ENCODE assay signal across 2 cellular contexts in the genomic region with DNA sequence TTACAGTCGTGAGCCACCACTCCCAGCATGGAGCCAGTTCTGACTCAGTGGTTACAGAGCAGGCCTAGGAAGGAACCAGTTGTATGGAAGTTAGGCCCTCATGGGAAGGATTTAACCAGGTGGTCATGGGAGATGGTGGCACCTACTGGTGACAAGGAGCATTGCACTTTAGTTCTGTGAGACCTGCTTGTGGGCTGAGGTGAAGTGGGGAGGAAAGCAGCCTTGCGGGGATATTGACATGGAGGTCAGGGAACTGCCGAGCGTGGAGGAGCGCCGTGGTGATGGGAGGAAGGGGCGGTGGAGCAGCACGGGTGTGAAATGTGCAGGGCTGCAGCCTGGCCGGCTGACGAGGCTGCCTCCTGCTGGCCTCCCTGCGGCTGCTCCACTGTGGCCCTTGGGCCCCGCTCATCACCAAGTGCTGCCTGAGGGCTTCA.
A peak's percentile ranks its signal among the peaks of the same experiment; 100 is the strongest.
TF ChIP-seq lines count a peak whose summit lies in the region.

No MANE protein-coding gene starts in this region.

TF ChIP-seq in SK-N-SH treated with all-trans-retinoic acid at 6 μM for 48 hours, 23 proteins besides CTCF, POLR2A, EP300 and RAD21 (continued from another document):
- TF ChIP-seq, protein P1, sequence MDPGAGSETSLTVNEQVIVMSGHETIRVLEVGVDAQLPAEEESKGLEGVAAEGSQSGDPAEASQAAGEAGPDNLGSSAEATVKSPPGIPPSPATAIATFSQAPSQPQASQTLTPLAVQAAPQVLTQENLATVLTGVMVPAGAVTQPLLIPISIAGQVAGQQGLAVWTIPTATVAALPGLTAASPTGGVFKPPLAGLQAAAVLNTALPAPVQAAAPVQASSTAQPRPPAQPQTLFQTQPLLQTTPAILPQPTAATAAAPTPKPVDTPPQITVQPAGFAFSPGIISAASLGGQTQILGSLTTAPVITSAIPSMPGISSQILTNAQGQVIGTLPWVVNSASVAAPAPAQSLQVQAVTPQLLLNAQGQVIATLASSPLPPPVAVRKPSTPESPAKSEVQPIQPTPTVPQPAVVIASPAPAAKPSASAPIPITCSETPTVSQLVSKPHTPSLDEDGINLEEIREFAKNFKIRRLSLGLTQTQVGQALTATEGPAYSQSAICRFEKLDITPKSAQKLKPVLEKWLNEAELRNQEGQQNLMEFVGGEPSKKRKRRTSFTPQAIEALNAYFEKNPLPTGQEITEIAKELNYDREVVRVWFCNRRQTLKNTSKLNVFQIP (CRISPR knock-in tag; IDR thresholded peaks at IDR 0.05; ENCODE audit: borderline replicate concordance, low read depth) = no peak
- TF ChIP-seq ARNTL (CRISPR knock-in tag; IDR thresholded peaks at IDR 0.05; ENCODE audit: borderline replicate concordance, low read depth) = no peak
- no peak for TF ChIP-seq SNAI2 (CRISPR knock-in tag; IDR thresholded peaks at IDR 0.05)
- TF ChIP-seq, protein P2, sequence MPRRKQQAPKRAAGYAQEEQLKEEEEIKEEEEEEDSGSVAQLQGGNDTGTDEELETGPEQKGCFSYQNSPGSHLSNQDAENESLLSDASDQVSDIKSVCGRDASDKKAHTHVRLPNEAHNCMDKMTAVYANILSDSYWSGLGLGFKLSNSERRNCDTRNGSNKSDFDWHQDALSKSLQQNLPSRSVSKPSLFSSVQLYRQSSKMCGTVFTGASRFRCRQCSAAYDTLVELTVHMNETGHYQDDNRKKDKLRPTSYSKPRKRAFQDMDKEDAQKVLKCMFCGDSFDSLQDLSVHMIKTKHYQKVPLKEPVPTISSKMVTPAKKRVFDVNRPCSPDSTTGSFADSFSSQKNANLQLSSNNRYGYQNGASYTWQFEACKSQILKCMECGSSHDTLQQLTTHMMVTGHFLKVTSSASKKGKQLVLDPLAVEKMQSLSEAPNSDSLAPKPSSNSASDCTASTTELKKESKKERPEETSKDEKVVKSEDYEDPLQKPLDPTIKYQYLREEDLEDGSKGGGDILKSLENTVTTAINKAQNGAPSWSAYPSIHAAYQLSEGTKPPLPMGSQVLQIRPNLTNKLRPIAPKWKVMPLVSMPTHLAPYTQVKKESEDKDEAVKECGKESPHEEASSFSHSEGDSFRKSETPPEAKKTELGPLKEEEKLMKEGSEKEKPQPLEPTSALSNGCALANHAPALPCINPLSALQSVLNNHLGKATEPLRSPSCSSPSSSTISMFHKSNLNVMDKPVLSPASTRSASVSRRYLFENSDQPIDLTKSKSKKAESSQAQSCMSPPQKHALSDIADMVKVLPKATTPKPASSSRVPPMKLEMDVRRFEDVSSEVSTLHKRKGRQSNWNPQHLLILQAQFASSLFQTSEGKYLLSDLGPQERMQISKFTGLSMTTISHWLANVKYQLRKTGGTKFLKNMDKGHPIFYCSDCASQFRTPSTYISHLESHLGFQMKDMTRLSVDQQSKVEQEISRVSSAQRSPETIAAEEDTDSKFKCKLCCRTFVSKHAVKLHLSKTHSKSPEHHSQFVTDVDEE (CRISPR knock-in tag; IDR thresholded peaks at IDR 0.05) = no peak
- no peak for TF ChIP-seq ZNF70 (CRISPR knock-in tag; IDR thresholded peaks at IDR 0.05)
- TF ChIP-seq, protein P3, sequence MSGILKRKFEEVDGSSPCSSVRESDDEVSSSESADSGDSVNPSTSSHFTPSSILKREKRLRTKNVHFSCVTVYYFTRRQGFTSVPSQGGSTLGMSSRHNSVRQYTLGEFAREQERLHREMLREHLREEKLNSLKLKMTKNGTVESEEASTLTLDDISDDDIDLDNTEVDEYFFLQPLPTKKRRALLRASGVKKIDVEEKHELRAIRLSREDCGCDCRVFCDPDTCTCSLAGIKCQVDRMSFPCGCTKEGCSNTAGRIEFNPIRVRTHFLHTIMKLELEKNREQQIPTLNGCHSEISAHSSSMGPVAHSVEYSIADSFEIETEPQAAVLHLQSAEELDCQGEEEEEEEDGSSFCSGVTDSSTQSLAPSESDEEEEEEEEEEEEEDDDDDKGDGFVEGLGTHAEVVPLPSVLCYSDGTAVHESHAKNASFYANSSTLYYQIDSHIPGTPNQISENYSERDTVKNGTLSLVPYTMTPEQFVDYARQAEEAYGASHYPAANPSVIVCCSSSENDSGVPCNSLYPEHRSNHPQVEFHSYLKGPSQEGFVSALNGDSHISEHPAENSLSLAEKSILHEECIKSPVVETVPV (CRISPR knock-in tag; IDR thresholded peaks at IDR 0.05) = no peak
- TF ChIP-seq, protein P4, sequence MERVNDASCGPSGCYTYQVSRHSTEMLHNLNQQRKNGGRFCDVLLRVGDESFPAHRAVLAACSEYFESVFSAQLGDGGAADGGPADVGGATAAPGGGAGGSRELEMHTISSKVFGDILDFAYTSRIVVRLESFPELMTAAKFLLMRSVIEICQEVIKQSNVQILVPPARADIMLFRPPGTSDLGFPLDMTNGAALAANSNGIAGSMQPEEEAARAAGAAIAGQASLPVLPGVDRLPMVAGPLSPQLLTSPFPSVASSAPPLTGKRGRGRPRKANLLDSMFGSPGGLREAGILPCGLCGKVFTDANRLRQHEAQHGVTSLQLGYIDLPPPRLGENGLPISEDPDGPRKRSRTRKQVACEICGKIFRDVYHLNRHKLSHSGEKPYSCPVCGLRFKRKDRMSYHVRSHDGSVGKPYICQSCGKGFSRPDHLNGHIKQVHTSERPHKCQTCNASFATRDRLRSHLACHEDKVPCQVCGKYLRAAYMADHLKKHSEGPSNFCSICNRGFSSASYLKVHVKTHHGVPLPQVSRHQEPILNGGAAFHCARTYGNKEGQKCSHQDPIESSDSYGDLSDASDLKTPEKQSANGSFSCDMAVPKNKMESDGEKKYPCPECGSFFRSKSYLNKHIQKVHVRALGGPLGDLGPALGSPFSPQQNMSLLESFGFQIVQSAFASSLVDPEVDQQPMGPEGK (CRISPR knock-in tag; IDR thresholded peaks at IDR 0.05; ENCODE audit: borderline replicate concordance) = no peak
- no peak for TF ChIP-seq PPARA (CRISPR knock-in tag; IDR thresholded peaks at IDR 0.05; ENCODE audit: borderline replicate concordance)
- no peak for TF ChIP-seq BACH2 (CRISPR knock-in tag; IDR thresholded peaks at IDR 0.05; ENCODE audit: borderline replicate concordance)
- no peak for TF ChIP-seq CSDC2 (CRISPR knock-in tag; IDR thresholded peaks at IDR 0.05)

TF ChIP-seq in GM12878, 131 proteins besides CTCF, POLR2A, EP300 and RAD21 (continued from another document and continues in another):
- TF ChIP-seq, protein P5, sequence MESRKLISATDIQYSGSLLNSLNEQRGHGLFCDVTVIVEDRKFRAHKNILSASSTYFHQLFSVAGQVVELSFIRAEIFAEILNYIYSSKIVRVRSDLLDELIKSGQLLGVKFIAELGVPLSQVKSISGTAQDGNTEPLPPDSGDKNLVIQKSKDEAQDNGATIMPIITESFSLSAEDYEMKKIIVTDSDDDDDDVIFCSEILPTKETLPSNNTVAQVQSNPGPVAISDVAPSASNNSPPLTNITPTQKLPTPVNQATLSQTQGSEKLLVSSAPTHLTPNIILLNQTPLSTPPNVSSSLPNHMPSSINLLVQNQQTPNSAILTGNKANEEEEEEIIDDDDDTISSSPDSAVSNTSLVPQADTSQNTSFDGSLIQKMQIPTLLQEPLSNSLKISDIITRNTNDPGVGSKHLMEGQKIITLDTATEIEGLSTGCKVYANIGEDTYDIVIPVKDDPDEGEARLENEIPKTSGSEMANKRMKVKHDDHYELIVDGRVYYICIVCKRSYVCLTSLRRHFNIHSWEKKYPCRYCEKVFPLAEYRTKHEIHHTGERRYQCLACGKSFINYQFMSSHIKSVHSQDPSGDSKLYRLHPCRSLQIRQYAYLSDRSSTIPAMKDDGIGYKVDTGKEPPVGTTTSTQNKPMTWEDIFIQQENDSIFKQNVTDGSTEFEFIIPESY (IDR thresholded peaks at IDR 0.05) = no peak
- TF ChIP-seq, protein P6, sequence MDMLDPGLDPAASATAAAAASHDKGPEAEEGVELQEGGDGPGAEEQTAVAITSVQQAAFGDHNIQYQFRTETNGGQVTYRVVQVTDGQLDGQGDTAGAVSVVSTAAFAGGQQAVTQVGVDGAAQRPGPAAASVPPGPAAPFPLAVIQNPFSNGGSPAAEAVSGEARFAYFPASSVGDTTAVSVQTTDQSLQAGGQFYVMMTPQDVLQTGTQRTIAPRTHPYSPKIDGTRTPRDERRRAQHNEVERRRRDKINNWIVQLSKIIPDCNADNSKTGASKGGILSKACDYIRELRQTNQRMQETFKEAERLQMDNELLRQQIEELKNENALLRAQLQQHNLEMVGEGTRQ (IDR thresholded peaks at IDR 0.05; ENCODE audit: borderline replicate concordance, low read depth, low read length) = no peak
- TF ChIP-seq SMAD5 (IDR thresholded peaks at IDR 0.05; ENCODE audit: low read depth) (no peak), GATAD2B (conservative IDR thresholded peaks at IDR 0.05; ENCODE audit: low read depth) (0 out of 2 replicates have a peak, but pooled peaks have one; percentile 21), DPF2 (IDR thresholded peaks at IDR 0.05) (no peak), KLF5 (IDR thresholded peaks at IDR 0.05; ENCODE audit: partially characterized antibody) (no peak), POU2F2 (IDR thresholded peaks at IDR 0.05; ENCODE audit: borderline replicate concordance, low read depth, low read length) (0 out of 3 replicates have a peak, but pooled peaks have one; percentile 38), NR2C1 (IDR thresholded peaks at IDR 0.05) (no peak), SMC3 (IDR thresholded peaks at IDR 0.05; ENCODE audit: borderline replicate concordance, low read length) (peak; percentile 59; the same call in 1 of the 2 replicates), SIN3A (IDR thresholded peaks at IDR 0.05; ENCODE audit: low read depth, low read length) (no peak), WRNIP1 (IDR thresholded peaks at IDR 0.05; ENCODE audit: borderline replicate concordance, low read depth, low read length) (no peak), EGR1 (IDR thresholded peaks at IDR 0.05; ENCODE audit: borderline replicate concordance in 1 of 2, low read depth in 2 of 2, low read length in 2 of 2) (no peak), GABPA (IDR thresholded peaks at IDR 0.05; ENCODE audit: low read depth) (no peak), FOS (IDR thresholded peaks at IDR 0.05; ENCODE audit: borderline replicate concordance, extremely low read depth, insufficient read length) (no peak)
- TF ChIP-seq, protein P7, sequence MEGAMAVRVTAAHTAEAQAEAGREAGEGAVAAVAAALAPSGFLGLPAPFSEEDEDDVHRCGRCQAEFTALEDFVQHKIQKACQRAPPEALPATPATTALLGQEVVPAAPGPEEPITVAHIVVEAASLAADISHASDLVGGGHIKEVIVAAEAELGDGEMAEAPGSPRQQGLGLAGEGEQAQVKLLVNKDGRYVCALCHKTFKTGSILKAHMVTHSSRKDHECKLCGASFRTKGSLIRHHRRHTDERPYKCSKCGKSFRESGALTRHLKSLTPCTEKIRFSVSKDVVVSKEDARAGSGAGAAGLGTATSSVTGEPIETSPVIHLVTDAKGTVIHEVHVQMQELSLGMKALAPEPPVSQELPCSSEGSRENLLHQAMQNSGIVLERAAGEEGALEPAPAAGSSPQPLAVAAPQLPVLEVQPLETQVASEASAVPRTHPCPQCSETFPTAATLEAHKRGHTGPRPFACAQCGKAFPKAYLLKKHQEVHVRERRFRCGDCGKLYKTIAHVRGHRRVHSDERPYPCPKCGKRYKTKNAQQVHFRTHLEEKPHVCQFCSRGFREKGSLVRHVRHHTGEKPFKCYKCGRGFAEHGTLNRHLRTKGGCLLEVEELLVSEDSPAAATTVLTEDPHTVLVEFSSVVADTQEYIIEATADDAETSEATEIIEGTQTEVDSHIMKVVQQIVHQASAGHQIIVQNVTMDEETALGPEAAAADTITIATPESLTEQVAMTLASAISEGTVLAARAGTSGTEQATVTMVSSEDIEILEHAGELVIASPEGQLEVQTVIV (IDR thresholded peaks at IDR 0.05; ENCODE audit: borderline replicate concordance, partially characterized antibody) = no peak
- TF ChIP-seq, protein P8, sequence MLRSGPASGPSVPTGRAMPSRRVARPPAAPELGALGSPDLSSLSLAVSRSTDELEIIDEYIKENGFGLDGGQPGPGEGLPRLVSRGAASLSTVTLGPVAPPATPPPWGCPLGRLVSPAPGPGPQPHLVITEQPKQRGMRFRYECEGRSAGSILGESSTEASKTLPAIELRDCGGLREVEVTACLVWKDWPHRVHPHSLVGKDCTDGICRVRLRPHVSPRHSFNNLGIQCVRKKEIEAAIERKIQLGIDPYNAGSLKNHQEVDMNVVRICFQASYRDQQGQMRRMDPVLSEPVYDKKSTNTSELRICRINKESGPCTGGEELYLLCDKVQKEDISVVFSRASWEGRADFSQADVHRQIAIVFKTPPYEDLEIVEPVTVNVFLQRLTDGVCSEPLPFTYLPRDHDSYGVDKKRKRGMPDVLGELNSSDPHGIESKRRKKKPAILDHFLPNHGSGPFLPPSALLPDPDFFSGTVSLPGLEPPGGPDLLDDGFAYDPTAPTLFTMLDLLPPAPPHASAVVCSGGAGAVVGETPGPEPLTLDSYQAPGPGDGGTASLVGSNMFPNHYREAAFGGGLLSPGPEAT (IDR thresholded peaks at IDR 0.05; ENCODE audit: low read depth) = no peak
- TF ChIP-seq, protein P9, sequence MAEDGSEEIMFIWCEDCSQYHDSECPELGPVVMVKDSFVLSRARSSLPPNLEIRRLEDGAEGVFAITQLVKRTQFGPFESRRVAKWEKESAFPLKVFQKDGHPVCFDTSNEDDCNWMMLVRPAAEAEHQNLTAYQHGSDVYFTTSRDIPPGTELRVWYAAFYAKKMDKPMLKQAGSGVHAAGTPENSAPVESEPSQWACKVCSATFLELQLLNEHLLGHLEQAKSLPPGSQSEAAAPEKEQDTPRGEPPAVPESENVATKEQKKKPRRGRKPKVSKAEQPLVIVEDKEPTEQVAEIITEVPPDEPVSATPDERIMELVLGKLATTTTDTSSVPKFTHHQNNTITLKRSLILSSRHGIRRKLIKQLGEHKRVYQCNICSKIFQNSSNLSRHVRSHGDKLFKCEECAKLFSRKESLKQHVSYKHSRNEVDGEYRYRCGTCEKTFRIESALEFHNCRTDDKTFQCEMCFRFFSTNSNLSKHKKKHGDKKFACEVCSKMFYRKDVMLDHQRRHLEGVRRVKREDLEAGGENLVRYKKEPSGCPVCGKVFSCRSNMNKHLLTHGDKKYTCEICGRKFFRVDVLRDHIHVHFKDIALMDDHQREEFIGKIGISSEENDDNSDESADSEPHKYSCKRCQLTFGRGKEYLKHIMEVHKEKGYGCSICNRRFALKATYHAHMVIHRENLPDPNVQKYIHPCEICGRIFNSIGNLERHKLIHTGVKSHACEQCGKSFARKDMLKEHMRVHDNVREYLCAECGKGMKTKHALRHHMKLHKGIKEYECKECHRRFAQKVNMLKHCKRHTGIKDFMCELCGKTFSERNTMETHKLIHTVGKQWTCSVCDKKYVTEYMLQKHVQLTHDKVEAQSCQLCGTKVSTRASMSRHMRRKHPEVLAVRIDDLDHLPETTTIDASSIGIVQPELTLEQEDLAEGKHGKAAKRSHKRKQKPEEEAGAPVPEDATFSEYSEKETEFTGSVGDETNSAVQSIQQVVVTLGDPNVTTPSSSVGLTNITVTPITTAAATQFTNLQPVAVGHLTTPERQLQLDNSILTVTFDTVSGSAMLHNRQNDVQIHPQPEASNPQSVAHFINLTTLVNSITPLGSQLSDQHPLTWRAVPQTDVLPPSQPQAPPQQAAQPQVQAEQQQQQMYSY (CRISPR knock-in tag; IDR thresholded peaks at IDR 0.05) = no peak
- TF ChIP-seq, protein P10, sequence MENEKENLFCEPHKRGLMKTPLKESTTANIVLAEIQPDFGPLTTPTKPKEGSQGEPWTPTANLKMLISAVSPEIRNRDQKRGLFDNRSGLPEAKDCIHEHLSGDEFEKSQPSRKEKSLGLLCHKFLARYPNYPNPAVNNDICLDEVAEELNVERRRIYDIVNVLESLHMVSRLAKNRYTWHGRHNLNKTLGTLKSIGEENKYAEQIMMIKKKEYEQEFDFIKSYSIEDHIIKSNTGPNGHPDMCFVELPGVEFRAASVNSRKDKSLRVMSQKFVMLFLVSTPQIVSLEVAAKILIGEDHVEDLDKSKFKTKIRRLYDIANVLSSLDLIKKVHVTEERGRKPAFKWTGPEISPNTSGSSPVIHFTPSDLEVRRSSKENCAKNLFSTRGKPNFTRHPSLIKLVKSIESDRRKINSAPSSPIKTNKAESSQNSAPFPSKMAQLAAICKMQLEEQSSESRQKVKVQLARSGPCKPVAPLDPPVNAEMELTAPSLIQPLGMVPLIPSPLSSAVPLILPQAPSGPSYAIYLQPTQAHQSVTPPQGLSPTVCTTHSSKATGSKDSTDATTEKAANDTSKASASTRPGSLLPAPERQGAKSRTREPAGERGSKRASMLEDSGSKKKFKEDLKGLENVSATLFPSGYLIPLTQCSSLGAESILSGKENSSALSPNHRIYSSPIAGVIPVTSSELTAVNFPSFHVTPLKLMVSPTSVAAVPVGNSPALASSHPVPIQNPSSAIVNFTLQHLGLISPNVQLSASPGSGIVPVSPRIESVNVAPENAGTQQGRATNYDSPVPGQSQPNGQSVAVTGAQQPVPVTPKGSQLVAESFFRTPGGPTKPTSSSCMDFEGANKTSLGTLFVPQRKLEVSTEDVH (IDR thresholded peaks at IDR 0.05; ENCODE audit: low read depth, partially characterized antibody) = no peak
